12 cellular contexts compared by ENCODE assay signal in genomic region chr14:30115756-30116155, GRCh38.
"Had no signal": no experiment of that assay in that cellular context is flagged by ENCODE, and none has a peak within 500 bp of the region (broad histone marks: within the 10 kb centered on the region; RNA-seq: fewer than 3 reads in every experiment).

No MANE protein-coding gene starts in this region.

- H3K27ac ChIP-seq: ascending aorta, epithelial cell of prostate, parathyroid adenoma, sigmoid colon had no signal

- H3K36me3 ChIP-seq: ascending aorta, sigmoid colon had no signal

- H3K9me3 ChIP-seq: ascending aorta, sigmoid colon had no signal

- ATAC-seq: activated naive CD8-positive, alpha-beta T cell treated with anti-CD3 and anti-CD28 coated beads, Interleukin-2, amount 50 U/mL, for 24 hours; stimulated activated naive CD8-positive, alpha-beta T cell treated with anti-CD3 and anti-CD28 coated beads, Interleukin-15, amount 100 ng/mL, for 72 hours had no signal

- H3K4me1 ChIP-seq: ascending aorta, parathyroid adenoma, sigmoid colon had no signal

- H3K4me3 ChIP-seq: ascending aorta, sigmoid colon had no signal

- H3K27me3 ChIP-seq: ascending aorta, sigmoid colon had no signal

- DNase-seq: activated CD4-positive, alpha-beta T cell treated with anti-CD3 and anti-CD28 coated beads, Interleukin-2, amount 10 ng/mL, durations not matched to agents 7 days and 5 days; activated naive CD4-positive, alpha-beta T cell treated with Interleukin-2 at 50 U/mL for 16 hours; activated naive CD8-positive, alpha-beta T cell treated with anti-CD3 and anti-CD28 coated beads, Interleukin-2, amount 50 U/mL, for 24 hours; activated T-cell treated with anti-CD3 and anti-CD28 coated beads for 4 hours; foreskin melanocyte; head of caudate nucleus; sigmoid colon; stimulated activated CD4-positive, alpha-beta T cell treated with anti-CD3 and anti-CD28 coated beads, Interleukin-1b, Interleukin-23, amount 100 ng/mL, for 48 hours; stimulated activated naive CD8-positive, alpha-beta T cell treated with anti-CD3 and anti-CD28 coated beads, Interleukin-15, amount 100 ng/mL, for 72 hours had no signal
